ENCODE assay signal across 8 cellular contexts in genomic region chr6:4358414-4359107, GRCh38.
DNase-seq lines count a peak whose midpoint lies in the region; ATAC-seq lines count a peak whose summit lies in the region.

No MANE protein-coding gene starts in this region.

- ATAC-seq in GM18867 (IDR thresholded peaks at IDR 0.05; ENCODE audit: unreplicated experiment) (no peak), HG03521 (IDR thresholded peaks at IDR 0.05; ENCODE audit: unreplicated experiment) (no peak)

- H3K27ac ChIP-seq in layer of hippocampus (ENCODE audit: low read depth, low read length) = peak overlapping the region; percentile 8

- DNase-seq in GM04503 (ENCODE audit: low read depth) (peak; percentile 99), NCI-H446 treated with DMSO at 0.1 percent for 48 hours (lab: John Stamatoyannopoulos, UW) (peak; percentile 56), cerebellum (ENCODE audit: low spot score) (peak; percentile 74), NK-92 (lab: John Stamatoyannopoulos, UW; ENCODE audit: unreplicated experiment) (no peak)
- peak; percentile 19 for DNase-seq in stimulated activated CD4-positive, alpha-beta T cell treated with anti-CD3 and anti-CD28 coated beads, Interleukin-4, amount 100 ng/mL, for 24 hours

- no peaks in the 10 kb centered on the region for H3K27me3 ChIP-seq in layer of hippocampus (ENCODE audit: control insufficient read depth, insufficient read depth, low read length)
